In the genomic region with DNA sequence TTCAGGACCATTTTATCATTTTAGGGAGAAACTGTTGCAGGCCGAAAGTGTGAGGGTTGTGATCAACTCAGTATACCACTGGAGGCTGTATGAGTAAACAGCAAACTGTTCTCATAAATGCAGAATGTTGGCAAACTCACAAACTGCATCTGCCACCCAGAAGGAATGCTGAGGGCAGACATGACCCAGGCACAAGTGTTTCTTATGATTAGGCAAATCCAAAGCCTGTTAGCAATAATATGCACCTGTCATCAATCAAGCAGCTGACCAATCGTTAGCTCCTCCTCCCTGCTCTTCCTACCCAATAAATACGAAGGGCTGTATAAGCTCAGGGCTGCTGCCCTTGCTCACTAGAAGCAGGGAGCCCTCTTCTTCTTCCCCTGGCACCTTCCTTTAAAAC, we compare ENCODE assay signal across 38 cellular contexts. TPM values are rescaled to one million over a fixed set of nuclear protein-coding genes. Genes with fewer than 3 reads are reported as not detected.
"Had no signal": no experiment of that assay in that cellular context is flagged by ENCODE, and none has a peak within 500 bp of the region (broad histone marks: within the 10 kb centered on the region; RNA-seq: fewer than 3 reads in every experiment).

No MANE protein-coding gene starts in this region.

- H3K27me3 ChIP-seq: adrenal gland, body of pancreas, breast epithelium, esophagus squamous epithelium, hepatocyte had no signal

- ATAC-seq: activated CD4-positive, alpha-beta T cell treated with anti-CD3 and anti-CD28 coated beads for 36 hours; activated CD8-positive, alpha-beta memory T cell treated with anti-CD3 and anti-CD28 coated beads, Interleukin-2, amount 10 ng/mL, durations not matched to agents 7 days and 5 days; activated CD8-positive, alpha-beta T cell treated with anti-CD3 and anti-CD28 coated beads, Interleukin-2, amount 10 ng/mL, durations not matched to agents 7 days and 5 days; activated naive CD8-positive, alpha-beta T cell treated with anti-CD3 and anti-CD28 coated beads, Interleukin-2, amount 50 U/mL, for 24 hours; body of pancreas; heart right ventricle had no signal

- H3K4me1 Mint-ChIP-seq: activated CD4-positive, alpha-beta T cell treated with anti-CD3 and anti-CD28 coated beads for 36 hours; activated CD4-positive, alpha-beta T cell treated with anti-CD3 and anti-CD28 coated beads, Interleukin-2, amount 10 ng/mL, durations not matched to agents 24 days and 14 days; activated CD8-positive, alpha-beta memory T cell treated with anti-CD3 and anti-CD28 coated beads, Interleukin-2, amount 10 ng/mL, durations not matched to agents 7 days and 5 days; activated naive CD8-positive, alpha-beta T cell treated with anti-CD3 and anti-CD28 coated beads, Interleukin-2, amount 50 U/mL, for 24 hours had no signal

- DNase-seq: activated CD4-positive, alpha-beta memory T cell treated with anti-CD3 and anti-CD28 coated beads for 36 hours; activated CD4-positive, alpha-beta T cell treated with anti-CD3 and anti-CD28 coated beads for 36 hours; activated CD4-positive, CD25-positive, alpha-beta regulatory T cell; activated CD4-positive, CD25-positive, alpha-beta regulatory T cell treated with anti-CD3 and anti-CD28 coated beads, Interleukin-2, amount 50 U/mL, for 72 hours; activated CD8-positive, alpha-beta memory T cell treated with anti-CD3 and anti-CD28 coated beads, Interleukin-2, amount 10 ng/mL, durations not matched to agents 7 days and 5 days; activated CD8-positive, alpha-beta memory T cell treated with anti-CD3 and anti-CD28 coated beads, Interleukin-2, amount 50 U/mL, for 4 hours; activated CD8-positive, alpha-beta T cell treated with anti-CD3 and anti-CD28 coated beads, Interleukin-2, amount 10 ng/mL, durations not matched to agents 7 days and 5 days; activated effector memory CD4-positive, alpha-beta T cell treated with anti-CD3 and anti-CD28 coated beads, Interleukin-2, amount 50 U/mL, for 16 hours; activated naive CD4-positive, alpha-beta T cell treated with anti-CD3 and anti-CD28 coated beads for 36 hours; activated naive CD8-positive, alpha-beta T cell treated with anti-CD3 and anti-CD28 coated beads for 36 hours; activated naive CD8-positive, alpha-beta T cell treated with anti-CD3 and anti-CD28 coated beads, Interleukin-2, amount 50 U/mL, for 24 hours; activated T-cell treated with anti-CD3 and anti-CD28 coated beads, Interleukin-2, amount 50 U/mL, for 1 hour; activated T-cell treated with anti-CD3 and anti-CD28 coated beads, Interleukin-2, amount 50 U/mL, for 48 hours; adrenal gland; amygdala; aorta; body of pancreas; effector CD8-positive, alpha-beta T cell; esophagus squamous epithelium; foreskin fibroblast; heart right ventricle; T-helper 2 cell had no signal

- H3K9me3 Mint-ChIP-seq: activated CD4-positive, alpha-beta T cell treated with anti-CD3 and anti-CD28 coated beads, Interleukin-2, amount 10 ng/mL, durations not matched to agents 24 days and 14 days; activated T-helper 1 cell treated with anti-CD3 and anti-CD28 coated beads, Interleukin-12 subunit alpha, Interleukin-12 subunit beta, Interleukin-2, Interleukin-4 antibody, amounts not matched to agents 30 ng/mL and 10 ng/mL and 1 ng/mL, durations not matched to agents 14 hours and 24 hours and 36 hours had no signal

- H3K36me3 Mint-ChIP-seq: activated CD4-positive, alpha-beta memory T cell treated with anti-CD3 and anti-CD28 coated beads for 36 hours; activated CD8-positive, alpha-beta memory T cell treated with anti-CD3 and anti-CD28 coated beads, Interleukin-2, amount 10 ng/mL, durations not matched to agents 7 days and 5 days; activated naive CD4-positive, alpha-beta T cell treated with anti-CD3 and anti-CD28 coated beads, Interleukin-2, amount 50 U/mL, for 24 hours; activated naive CD8-positive, alpha-beta T cell treated with anti-CD3 and anti-CD28 coated beads for 36 hours had no signal

- H3K4me2 ChIP-seq: hepatocyte had no signal

- H2AFZ ChIP-seq: hepatocyte had no signal

- H3K9me3 ChIP-seq: adrenal gland, body of pancreas, breast epithelium, esophagus squamous epithelium had no signal

- H3K4me3 ChIP-seq: adrenal gland, body of pancreas, breast epithelium, esophagus squamous epithelium, heart right ventricle, hepatocyte had no signal

- H3K36me3 ChIP-seq: adrenal gland, breast epithelium, esophagus squamous epithelium, heart right ventricle had no signal

- H3K4me3 Mint-ChIP-seq: activated CD4-positive, alpha-beta memory T cell treated with anti-CD3 and anti-CD28 coated beads for 36 hours; activated CD4-positive, alpha-beta T cell treated with anti-CD3 and anti-CD28 coated beads for 36 hours; activated CD4-positive, alpha-beta T cell treated with anti-CD3 and anti-CD28 coated beads, Interleukin-2, amount 10 ng/mL, durations not matched to agents 24 days and 14 days; activated CD8-positive, alpha-beta memory T cell treated with anti-CD3 and anti-CD28 coated beads, Interleukin-2, amount 10 ng/mL, durations not matched to agents 7 days and 5 days; activated CD8-positive, alpha-beta T cell treated with anti-CD3 and anti-CD28 coated beads, Interleukin-2, amount 10 ng/mL, durations not matched to agents 7 days and 5 days; activated naive CD4-positive, alpha-beta T cell treated with anti-CD3 and anti-CD28 coated beads for 36 hours; activated naive CD4-positive, alpha-beta T cell treated with anti-CD3 and anti-CD28 coated beads, Interleukin-2, amount 50 U/mL, for 24 hours; activated naive CD8-positive, alpha-beta T cell treated with anti-CD3 and anti-CD28 coated beads for 36 hours; activated naive CD8-positive, alpha-beta T cell treated with anti-CD3 and anti-CD28 coated beads, Interleukin-2, amount 50 U/mL, for 24 hours; activated T-helper 1 cell treated with anti-CD3 and anti-CD28 coated beads, Interleukin-12 subunit alpha, Interleukin-12 subunit beta, Interleukin-2, Interleukin-4 antibody, amounts not matched to agents 30 ng/mL and 10 ng/mL and 1 ng/mL, durations not matched to agents 14 hours and 24 hours and 36 hours had no signal

- FAIRE-seq: colon, endometrium, endothelial cell of umbilical vein, frontal cortex had no signal

- H3K27ac ChIP-seq: adrenal gland, body of pancreas, breast epithelium, epithelial cell of prostate, esophagus squamous epithelium, heart right ventricle, hepatocyte had no signal

- H3K4me1 ChIP-seq: adrenal gland, body of pancreas, breast epithelium, heart right ventricle had no signal

- H3K27ac Mint-ChIP-seq: activated CD4-positive, alpha-beta memory T cell treated with anti-CD3 and anti-CD28 coated beads for 36 hours; activated CD4-positive, alpha-beta T cell treated with anti-CD3 and anti-CD28 coated beads for 36 hours; activated CD4-positive, alpha-beta T cell treated with anti-CD3 and anti-CD28 coated beads, Interleukin-2, amount 10 ng/mL, durations not matched to agents 24 days and 14 days; activated CD8-positive, alpha-beta memory T cell treated with anti-CD3 and anti-CD28 coated beads, Interleukin-2, amount 10 ng/mL, durations not matched to agents 7 days and 5 days; activated CD8-positive, alpha-beta T cell treated with anti-CD3 and anti-CD28 coated beads, Interleukin-2, amount 10 ng/mL, durations not matched to agents 7 days and 5 days; activated naive CD4-positive, alpha-beta T cell treated with anti-CD3 and anti-CD28 coated beads for 36 hours; activated naive CD4-positive, alpha-beta T cell treated with anti-CD3 and anti-CD28 coated beads, Interleukin-2, amount 50 U/mL, for 24 hours; activated naive CD8-positive, alpha-beta T cell treated with anti-CD3 and anti-CD28 coated beads for 36 hours; activated naive CD8-positive, alpha-beta T cell treated with anti-CD3 and anti-CD28 coated beads, Interleukin-2, amount 50 U/mL, for 24 hours; activated T-helper 1 cell treated with anti-CD3 and anti-CD28 coated beads, Interleukin-12 subunit alpha, Interleukin-12 subunit beta, Interleukin-2, Interleukin-4 antibody, amounts not matched to agents 30 ng/mL and 10 ng/mL and 1 ng/mL, durations not matched to agents 14 hours and 24 hours and 36 hours; activated T-helper 2 cell treated with anti-CD3 and anti-CD28 coated beads, Interferon-gamma antibody, Interleukin-2, Interleukin-4, amounts not matched to agents 10 μg/mL and 5 μg/mL and 100 μg/mL, durations not matched to agents 14 hours and 24 hours and 36 hours had no signal

- H3K79me2 ChIP-seq: hepatocyte had no signal

- H3K27me3 Mint-ChIP-seq: activated CD4-positive, alpha-beta T cell treated with anti-CD3 and anti-CD28 coated beads, Interleukin-2, amount 10 ng/mL, durations not matched to agents 24 days and 14 days; activated naive CD8-positive, alpha-beta T cell treated with anti-CD3 and anti-CD28 coated beads for 36 hours had no signal

RNA-seq across cellular contexts. Expression of a gene that starts 15.0 kb away (rescaled TPM):
- total RNA-seq: activated CD4-positive, alpha-beta memory T cell treated with anti-CD3 and anti-CD28 coated beads for 36 hours; activated CD4-positive, alpha-beta T cell treated with anti-CD3 and anti-CD28 coated beads for 36 hours; activated CD4-positive, alpha-beta T cell treated with anti-CD3 and anti-CD28 coated beads, Interleukin-2, amount 10 ng/mL, durations not matched to agents 24 days and 14 days; activated CD8-positive, alpha-beta memory T cell treated with anti-CD3 and anti-CD28 coated beads for 36 hours; activated CD8-positive, alpha-beta memory T cell treated with anti-CD3 and anti-CD28 coated beads, Interleukin-2, amount 10 ng/mL, durations not matched to agents 7 days and 5 days; activated CD8-positive, alpha-beta T cell treated with anti-CD3 and anti-CD28 coated beads, Interleukin-2, amount 10 ng/mL, durations not matched to agents 7 days and 5 days; activated naive CD4-positive, alpha-beta T cell treated with anti-CD3 and anti-CD28 coated beads for 36 hours; activated naive CD8-positive, alpha-beta T cell treated with anti-CD3 and anti-CD28 coated beads for 36 hours; activated T-helper 1 cell treated with anti-CD3 and anti-CD28 coated beads, Interleukin-12 subunit alpha, Interleukin-12 subunit beta, Interleukin-2, Interleukin-4 antibody, amounts not matched to agents 30 ng/mL and 10 ng/mL and 1 ng/mL, durations not matched to agents 14 hours and 24 hours and 36 hours; activated T-helper 2 cell treated with anti-CD3 and anti-CD28 coated beads, Interferon-gamma antibody, Interleukin-2, Interleukin-4, amounts not matched to agents 10 μg/mL and 5 μg/mL and 100 μg/mL, durations not matched to agents 14 hours and 24 hours and 36 hours; body of pancreas; cardiac septum; chondrocyte; dermis microvascular lymphatic vessel endothelial cell; endothelial cell of umbilical vein; esophagus squamous epithelium; heart right ventricle; hepatocyte; T-helper 1 cell treated with Interleukin-12 subunit alpha and Interleukin-12 subunit beta and Interleukin-4 antibody, amounts not matched to agents 30 ng/mL and 1 ng/mL, for 36 hours had no signal
